Comparison of ENCODE assay signal across 21 cellular contexts in genomic region chr11:78952188-78952587, GRCh38.
"Had no signal": no experiment of that assay in that cellular context is flagged by ENCODE, and none has a peak within 500 bp of the region (broad histone marks: within the 10 kb centered on the region; RNA-seq: fewer than 3 reads in every experiment).

No MANE protein-coding gene starts in this region.

- DNase-seq: dermis blood vessel endothelial cell; effector memory CD4-positive, alpha-beta T cell; erythroblast; esophagus squamous epithelium; head of caudate nucleus; left ventricle myocardium superior; lower lobe of right lung; natural killer cell; psoas muscle; right cardiac atrium; sigmoid colon; stimulated activated CD4-positive, alpha-beta T cell treated with anti-CD3 and anti-CD28 coated beads, Interleukin-2, amount 100 ng/mL, for 24 hours; stimulated activated CD4-positive, alpha-beta T cell treated with anti-CD3 and anti-CD28 coated beads, Interleukin-4, amount 100 ng/mL, for 24 hours; stimulated activated naive CD4-positive, alpha-beta T cell treated with Interleukin-2 at 50 U/mL for 16 hours; stomach; thyroid gland had no signal

- H3K27ac ChIP-seq: coronary artery, esophagus squamous epithelium, lower lobe of right lung, neural progenitor cell, parathyroid adenoma, psoas muscle, sigmoid colon, stomach, thyroid gland had no signal

- H2AFZ ChIP-seq: neural progenitor cell, parathyroid adenoma had no signal

- H3K9me3 ChIP-seq: esophagus squamous epithelium, lower lobe of right lung, psoas muscle, sigmoid colon, stomach, thyroid gland had no signal

- H3K9me3 Mint-ChIP-seq: natural killer cell; neural progenitor cell; stimulated activated effector memory CD8-positive, alpha-beta T cell treated with anti-CD3 and anti-CD28 coated beads, Interleukin-12 subunit alpha, Interleukin-12 subunit beta, amount 100 ng/mL, for 72 hours; type B pancreatic cell had no signal

- H3K36me3 Mint-ChIP-seq: natural killer cell; stimulated activated effector memory CD8-positive, alpha-beta T cell treated with anti-CD3 and anti-CD28 coated beads, Interleukin-12 subunit alpha, Interleukin-12 subunit beta, amount 100 ng/mL, for 72 hours; type B pancreatic cell had no signal

- ATAC-seq: lower lobe of right lung; natural killer cell; psoas muscle; right cardiac atrium; stimulated activated effector memory CD8-positive, alpha-beta T cell treated with anti-CD3 and anti-CD28 coated beads, Interleukin-12 subunit alpha, Interleukin-12 subunit beta, amount 100 ng/mL, for 72 hours had no signal

- H3K4me1 ChIP-seq: esophagus squamous epithelium, lower lobe of right lung, parathyroid adenoma, stomach had no signal

- H3K4me3 ChIP-seq: coronary artery, esophagus squamous epithelium, lower lobe of right lung, neural progenitor cell, psoas muscle, sigmoid colon, stomach, thyroid gland had no signal

- H3K27me3 ChIP-seq: esophagus squamous epithelium, sigmoid colon, thyroid gland had no signal

- H3K27ac Mint-ChIP-seq: natural killer cell; neural progenitor cell; stimulated activated effector memory CD8-positive, alpha-beta T cell treated with anti-CD3 and anti-CD28 coated beads, Interleukin-12 subunit alpha, Interleukin-12 subunit beta, amount 100 ng/mL, for 72 hours; type B pancreatic cell had no signal

- H3K4me1 Mint-ChIP-seq: natural killer cell; stimulated activated effector memory CD8-positive, alpha-beta T cell treated with anti-CD3 and anti-CD28 coated beads, Interleukin-12 subunit alpha, Interleukin-12 subunit beta, amount 100 ng/mL, for 72 hours had no signal

- H3K36me3 ChIP-seq: esophagus squamous epithelium, lower lobe of right lung, neural progenitor cell, sigmoid colon, stomach, thyroid gland had no signal

- H3K27me3 Mint-ChIP-seq: type B pancreatic cell had no signal

- H3K4me3 Mint-ChIP-seq: natural killer cell; neural progenitor cell; stimulated activated effector memory CD8-positive, alpha-beta T cell treated with anti-CD3 and anti-CD28 coated beads, Interleukin-12 subunit alpha, Interleukin-12 subunit beta, amount 100 ng/mL, for 72 hours; type B pancreatic cell had no signal

- H3K4me2 ChIP-seq: neural progenitor cell had no signal
